In genomic region chr6:43500921-43501320, GRCh38 we compare ENCODE assay signal across 12 cellular contexts. TPM values are rescaled to one million over a fixed set of nuclear protein-coding genes. Genes with fewer than 3 reads are reported as not detected.
DNase-seq lines count a peak whose midpoint lies in the region; ATAC-seq and TF ChIP-seq lines count a peak whose summit lies in the region.
"Had no signal": no experiment of that assay in that cellular context is flagged by ENCODE, and none has a peak within 500 bp of the region (broad histone marks: within the 10 kb centered on the region; RNA-seq: fewer than 3 reads in every experiment).

No MANE protein-coding gene starts in this region.

- POLR2A ChIA-PET in T-cell (lab: Charles Lee) = interaction anchor here in 1 of 2 donors (0.6 kb wide), 1 partner anchor 31 kb away, joined by 3 read pairs; no protein-coding TSS in a partner anchor

- CTCF ChIA-PET in T-cell (lab: Charles Lee) = no interaction called here

- H3K4me3 Mint-ChIP-seq in T-cell (no peak overlapping the region), endothelial cell (ENCODE audit: unreplicated experiment) (peak overlapping the region; percentile 57)
- no peak overlapping the region for H3K4me3 Mint-ChIP-seq in stimulated activated effector memory CD8-positive, alpha-beta T cell treated with anti-CD3 and anti-CD28 coated beads, Interleukin-12 subunit alpha, Interleukin-12 subunit beta, amount 100 ng/mL, for 72 hours

- H3K4me1 Mint-ChIP-seq in T-cell (peaks cover 0 to 2% (median 0%) of the 10 kb centered on the region in 3 donors), endothelial cell (ENCODE audit: unreplicated experiment) (peaks cover 18% of the 10 kb centered on the region)
- peaks cover 2% of the 10 kb centered on the region for H3K4me1 Mint-ChIP-seq in stimulated activated effector memory CD8-positive, alpha-beta T cell treated with anti-CD3 and anti-CD28 coated beads, Interleukin-12 subunit alpha, Interleukin-12 subunit beta, amount 100 ng/mL, for 72 hours

- TF ChIP-seq CTCF in heart left ventricle (IDR thresholded peaks at IDR 0.05) = no peak
- no peak for TF ChIP-seq CTCF in endothelial cell (IDR thresholded peaks at IDR 0.05; ENCODE audit: unreplicated experiment)

- H3K9me3 ChIP-seq in heart left ventricle = no peaks in the 10 kb centered on the region

- DNase-seq in heart left ventricle (no peak), left cardiac atrium (no peak), T-cell (no peak), endothelial cell (ENCODE audit: low spot score) (no peak), NCI-H748 (lab: John Stamatoyannopoulos, UW; ENCODE audit: unreplicated experiment) (no peak)
- DNase-seq in stimulated activated effector memory CD8-positive, alpha-beta T cell treated with anti-CD3 and anti-CD28 coated beads, Interleukin-12 subunit alpha, Interleukin-12 subunit beta, amount 100 ng/mL, for 72 hours (ENCODE audit: low spot score in 2 of 2) = no peak
- DNase-seq: DMS53, GF-D8 had no signal

- TF ChIP-seq POLR2A in heart left ventricle (IDR thresholded peaks at IDR 0.05) = no peak

- peaks cover 3 to 79% (median 69%) of the 10 kb centered on the region in 9 donors for H3K36me3 ChIP-seq in heart left ventricle

- H3K27ac Mint-ChIP-seq in T-cell (peak overlapping the region; percentile 25 to 66), endothelial cell (ENCODE audit: unreplicated experiment) (no peak overlapping the region)
- H3K27ac Mint-ChIP-seq in stimulated activated effector memory CD8-positive, alpha-beta T cell treated with anti-CD3 and anti-CD28 coated beads, Interleukin-12 subunit alpha, Interleukin-12 subunit beta, amount 100 ng/mL, for 72 hours = peak overlapping the region; percentile 53

- H3K36me3 Mint-ChIP-seq in T-cell (peaks cover 50% of the 10 kb centered on the region), endothelial cell (ENCODE audit: low read depth, unreplicated experiment) (peaks cover 47% of the 10 kb centered on the region)
- H3K36me3 Mint-ChIP-seq in stimulated activated effector memory CD8-positive, alpha-beta T cell treated with anti-CD3 and anti-CD28 coated beads, Interleukin-12 subunit alpha, Interleukin-12 subunit beta, amount 100 ng/mL, for 72 hours = peaks cover 74% of the 10 kb centered on the region

- H3K27me3 Mint-ChIP-seq in T-cell (no peaks in the 10 kb centered on the region), endothelial cell (ENCODE audit: unreplicated experiment) (peaks cover 12% of the 10 kb centered on the region)

- H3K27me3 ChIP-seq in heart left ventricle = no peaks in the 10 kb centered on the region

- intact Hi-C loops in heart left ventricle (cut with DNase I) = loop anchor here in 5 of 10 donors (5.0 to 10.0 kb wide), 4 partner anchors 114 to 246 kb away; partner anchors contain the start of gene ZNF318 (in 1 of the 5)
- intact Hi-C loops in left cardiac atrium (cut with DNase I) = no loop called here

- ATAC-seq in heart left ventricle (no peak), left cardiac atrium (no peak), T-cell (replicated peaks in 1 of 4) (no peak), HG02870 (IDR thresholded peaks at IDR 0.05; ENCODE audit: unreplicated experiment) (no peak), SK-N-SH treated with all-trans-retinoic acid at 6 μM for 48 hours (no peak)
- ATAC-seq in stimulated activated effector memory CD8-positive, alpha-beta T cell treated with anti-CD3 and anti-CD28 coated beads, Interleukin-12 subunit alpha, Interleukin-12 subunit beta, amount 100 ng/mL, for 72 hours = no peak
- ATAC-seq: HCT116 had no signal

- H3K4me1 ChIP-seq in heart left ventricle = peaks cover 3 to 61% (median 36%) of the 10 kb centered on the region in 12 donors

- H3K4me3 ChIP-seq in heart left ventricle = no peak overlapping the region

- H3K9me3 Mint-ChIP-seq in T-cell (no peaks in the 10 kb centered on the region), endothelial cell (ENCODE audit: unreplicated experiment) (no peaks in the 10 kb centered on the region)
- no peaks in the 10 kb centered on the region for H3K9me3 Mint-ChIP-seq in stimulated activated effector memory CD8-positive, alpha-beta T cell treated with anti-CD3 and anti-CD28 coated beads, Interleukin-12 subunit alpha, Interleukin-12 subunit beta, amount 100 ng/mL, for 72 hours

- peak overlapping the region in 8 of 12 donors; percentile 7 to 77 (median 57) for H3K27ac ChIP-seq in heart left ventricle
- H3K27ac ChIP-seq: 22Rv1 had no signal

- WGBS in heart left ventricle, 4 donors = 91 to 100% (median 96%) methylated on average over 3 of the region's 3 CpGs

TF ChIP-seq in SK-N-SH treated with all-trans-retinoic acid at 6 μM for 48 hours, 23 proteins besides CTCF, POLR2A, EP300 and RAD21 (continues in another document):
- no peak for TF ChIP-seq ZC3H10 (CRISPR knock-in tag; IDR thresholded peaks at IDR 0.05)
- TF ChIP-seq BACH2 (CRISPR knock-in tag; IDR thresholded peaks at IDR 0.05; ENCODE audit: borderline replicate concordance) = no peak
- TF ChIP-seq PATZ1 (CRISPR knock-in tag; IDR thresholded peaks at IDR 0.05; ENCODE audit: borderline replicate concordance) = no peak
- TF ChIP-seq TSHZ2 (CRISPR knock-in tag; IDR thresholded peaks at IDR 0.05) = no peak

RNA-seq across cellular contexts. Expression of gene LRRC73, which starts 9.2 kb away (rescaled TPM):
- total RNA-seq in heart left ventricle (1 to 10 TPM in 8 of 9 donors, under 1 TPM in 1; 0.50 to 5.1 (median 1.9) TPM), left cardiac atrium (1 to 10 TPM in 1 of 2 donors, under 1 TPM in 1; 0.50 to 1.2 TPM), T-cell (under 1 TPM in 3 of 5 donors, not detected in 2; 0.53 to 0.95 (median 0.76) TPM), endothelial cell (ENCODE audit: unreplicated experiment) (0.28 TPM)
- polyA plus RNA-seq in heart left ventricle = 1 to 10 TPM in 1 of 2 donors, under 1 TPM in 1; 0.53 to 1.9 TPM

RNA-seq across cellular contexts. Expression of gene YIPF3, which starts 15.8 kb away (rescaled TPM):
- total RNA-seq in heart left ventricle (10 to 100 TPM; 63.4 to 90.3 (median 75.3) TPM), left cardiac atrium (10 to 100 TPM; 64.4 to 73.5 TPM), T-cell (10 to 100 TPM; 43.7 to 85.0 (median 80.0) TPM), endothelial cell (ENCODE audit: unreplicated experiment) (138 TPM)
- 100 to 1,000 TPM in 1 of 2 donors, 10 to 100 TPM in 1; 64.5 to 132 TPM for polyA plus RNA-seq in heart left ventricle

RNA-seq across cellular contexts. Expression of gene POLR1C, which starts 16.0 kb away (rescaled TPM):
- total RNA-seq in heart left ventricle = 10 to 100 TPM in 8 of 9 donors, 1 to 10 TPM in 1; 9.5 to 20.6 (median 13.5) TPM
- 10 to 100 TPM; 11.6 to 52.9 TPM for polyA plus RNA-seq in heart left ventricle
- total RNA-seq in left cardiac atrium = 10 to 100 TPM; 17.8 to 28.3 TPM
- total RNA-seq in T-cell = 10 to 100 TPM; 42.3 to 49.8 (median 46.1) TPM
- 30.7 TPM for total RNA-seq in endothelial cell (ENCODE audit: unreplicated experiment)

RNA-seq across cellular contexts. Expression of gene TJAP1, which starts 23.6 kb away (rescaled TPM):
- total RNA-seq in heart left ventricle (10 to 100 TPM; 16.9 to 34.5 (median 19.1) TPM), left cardiac atrium (10 to 100 TPM; 17.4 to 18.3 TPM), T-cell (10 to 100 TPM; 30.8 to 51.9 (median 50.6) TPM), endothelial cell (ENCODE audit: unreplicated experiment) (41.8 TPM)
- polyA plus RNA-seq in heart left ventricle = 10 to 100 TPM; 16.5 TPM

RNA-seq across cellular contexts. Expression of gene DLK2, which starts 45.6 kb away (rescaled TPM):
- total RNA-seq in heart left ventricle (1 to 10 TPM in 8 of 9 donors, under 1 TPM in 1; 0.61 to 4.1 (median 2.6) TPM), left cardiac atrium (under 1 TPM in 1 of 2 donors, not detected in 1; 0.68 TPM), T-cell (1 to 10 TPM in 4 of 5 donors, under 1 TPM in 1; 0.47 to 2.1 (median 1.4) TPM), endothelial cell (ENCODE audit: unreplicated experiment) (0.18 TPM)
- 1 to 10 TPM; 3.2 to 8.1 TPM for polyA plus RNA-seq in heart left ventricle
